8 cellular contexts compared by ENCODE assay signal in genomic region chr3:141368925-141369794, GRCh38. TPM values are rescaled to one million over a fixed set of nuclear protein-coding genes. Genes with fewer than 3 reads are reported as not detected.
DNase-seq lines count a peak whose midpoint lies in the region; ATAC-seq and TF ChIP-seq lines count a peak whose summit lies in the region.

No MANE protein-coding gene starts in this region.

- H3K79me2 ChIP-seq in OCI-LY7 (ENCODE audit: insufficient read depth, low read depth, low read length) (no peaks in the 10 kb centered on the region), osteoblast (ENCODE audit: insufficient read depth, low read length) (peaks cover 36% of the 10 kb centered on the region)

- BruUV-seq in OCI-LY7 (replicated peaks; lab: Mats Ljungman, UMichigan), result no TSS peak

- POLR2A ChIA-PET in BJ (lab: Charles Lee), result no interaction called here
- POLR2A ChIA-PET in OCI-LY7 (lab: Charles Lee), result interaction anchor here (0.7 to 4.2 kb wide), 6 partner anchors 8 to 267 kb away, joined by 3 to 25 read pairs (median 4); no protein-coding TSS in a partner anchor

- H3K27me3 ChIP-seq in BJ (ENCODE audit: control insufficient read depth, insufficient read depth, low read length), result no peaks in the 10 kb centered on the region
- no peaks in the 10 kb centered on the region for H3K27me3 ChIP-seq in ectodermal cell (ENCODE audit: control insufficient read depth, insufficient read depth, low read length, poor library complexity, severe bottlenecking)
- H3K27me3 ChIP-seq in osteoblast (ENCODE audit: insufficient read depth, low read length), result no peaks in the 10 kb centered on the region

- CTCF ChIA-PET in BJ (lab: Yijun Ruan, JAX) (interaction anchor here (0.6 to 1.8 kb wide), 11 partner anchors 13 to 211 kb away, joined by 3 to 8 read pairs (median 3); no protein-coding TSS in a partner anchor), OCI-LY7 (lab: Charles Lee; ENCODE audit: unreplicated experiment) (interaction anchor here (0.7 to 1.4 kb wide), 3 partner anchors 55 to 83 kb away, joined by 3 to 5 read pairs (median 3); no protein-coding TSS in a partner anchor)

- H2AFZ ChIP-seq in OCI-LY7 (ENCODE audit: low read length) (peak overlapping the region; percentile 82), osteoblast (ENCODE audit: low read length) (no peak overlapping the region)

- H3K9me2 ChIP-seq in OCI-LY7 (ENCODE audit: insufficient read depth, low read length), result no peaks in the 10 kb centered on the region

- H3K4me2 ChIP-seq in OCI-LY7 (ENCODE audit: low read length) (no peak overlapping the region), osteoblast (ENCODE audit: insufficient read depth, low read length) (peak overlapping the region; percentile 77)

- H4K20me1 ChIP-seq in OCI-LY7 (ENCODE audit: insufficient read depth, low read length), result no peaks in the 10 kb centered on the region
- no peaks in the 10 kb centered on the region for H4K20me1 ChIP-seq in osteoblast (ENCODE audit: insufficient read depth, low read length)

- no peaks in the 10 kb centered on the region for H3K36me3 ChIP-seq in BJ (ENCODE audit: control insufficient read depth, insufficient read depth, low read length)
- no peaks in the 10 kb centered on the region for H3K36me3 ChIP-seq in OCI-LY7 (ENCODE audit: insufficient read depth, low read length)
- H3K36me3 ChIP-seq in ectodermal cell (ENCODE audit: control insufficient read depth, insufficient read depth, low read length), result no peaks in the 10 kb centered on the region
- H3K36me3 ChIP-seq in osteoblast (ENCODE audit: insufficient read depth, low read length), result peaks cover 20% of the 10 kb centered on the region

- H3K4me1 ChIP-seq in OCI-LY7 (ENCODE audit: insufficient read depth, low read length, poor library complexity, severe bottlenecking), result peaks cover 5% of the 10 kb centered on the region
- H3K4me1 ChIP-seq in ectodermal cell (ENCODE audit: control insufficient read depth, insufficient read depth, low read length), result peaks cover 14% of the 10 kb centered on the region
- H3K4me1 ChIP-seq in osteoblast (ENCODE audit: insufficient read depth, low read length), result peaks cover 68% of the 10 kb centered on the region

- TF ChIP-seq CTCF in BJ (IDR thresholded peaks at IDR 0.05; ENCODE audit: insufficient read depth, low read depth, low read length) (no peak), OCI-LY7 (conservative IDR thresholded peaks at IDR 0.05; ENCODE audit: low read length) (no peak), osteoblast (IDR thresholded peaks at IDR 0.05; ENCODE audit: extremely low read depth, low read depth, low read length) (no peak)

- 84 to 88% methylated on average over 15 of the region's 15 CpGs for WGBS in ectodermal cell, 2 experiments

- no peak for ATAC-seq in activated CD4-positive, CD25-positive, alpha-beta regulatory T cell treated with anti-CD3 and anti-CD28 coated beads, Interleukin-2, amount 50 U/mL, for 24 hours
- ATAC-seq in HG02970 (IDR thresholded peaks at IDR 0.05; ENCODE audit: low FRiP score, unreplicated experiment), result no peak

- H3K9me3 ChIP-seq in OCI-LY7 (ENCODE audit: low read length), result no peaks in the 10 kb centered on the region
- H3K9me3 ChIP-seq in ectodermal cell (ENCODE audit: control insufficient read depth, low read length), result no peaks in the 10 kb centered on the region
- H3K9me3 ChIP-seq in osteoblast (ENCODE audit: low read depth, low read length), result no peaks in the 10 kb centered on the region

- DNase-seq in BJ (ENCODE audit: low read depth) (no peak), OCI-LY7 (ENCODE audit: low spot score) (no peak), osteoblast (ENCODE audit: insufficient read length, low spot score, missing footprints) (peak; percentile 90), SKM-1 treated with dmso at 0.1 percent for 144 hours (lab: John Stamatoyannopoulos, UW; ENCODE audit: unreplicated experiment) (no peak), nucleus accumbens (lab: John Stamatoyannopoulos, UW) (no peak)

- intact Hi-C loops in OCI-LY7 (cut with micrococcal nuclease; ENCODE audit: unreplicated experiment), result loop anchor here (10.0 kb wide), 1 partner anchor 196 kb away; no protein-coding TSS in a partner anchor

- H3K27ac ChIP-seq in OCI-LY7 (ENCODE audit: low read depth, low read length, poor library complexity, severe bottlenecking), result no peak overlapping the region
- H3K27ac ChIP-seq in ectodermal cell (ENCODE audit: insufficient read depth, low read depth, low read length, poor library complexity, severe bottlenecking), result peak overlapping the region; percentile 97
- H3K27ac ChIP-seq in osteoblast (ENCODE audit: low read depth, low read length), result peak overlapping the region; percentile 99

- H3K4me3 ChIP-seq in BJ (ENCODE audit: low read depth, low read length), result peak overlapping the region; percentile 25
- no peak overlapping the region for H3K4me3 ChIP-seq in OCI-LY7 (ENCODE audit: low read depth, low read length, poor library complexity, severe bottlenecking)
- H3K4me3 ChIP-seq in ectodermal cell (ENCODE audit: insufficient read depth, low read depth, low read length), result no peak overlapping the region
- H3K4me3 ChIP-seq in osteoblast (ENCODE audit: insufficient read depth, low read length), result peak overlapping the region; percentile 62

RNA-seq across cellular contexts. Expression of gene ZBTB38, which starts 0.9 kb away (rescaled TPM):
- polyA plus RNA-seq in BJ (2011; rRNA removed), result 62.0 and 77.4 TPM in 2 replicates
- polyA minus RNA-seq in BJ (2011; rRNA and poly(A)+ RNA removed), result 92.7 and 105 TPM in 2 replicates
- total RNA-seq in OCI-LY7 (2014; rRNA removed; shearing (Covaris generic)), result 7.6 and 8.4 TPM in 2 replicates
- 12.4 and 16.6 TPM in 2 replicates for total RNA-seq in OCI-LY7 (2022)
- 19.1 TPM for polyA plus RNA-seq in ectodermal cell (2013, experiment 1 of 4)
- 17.8 TPM for polyA plus RNA-seq in ectodermal cell (2013, experiment 2 of 4)
- polyA plus RNA-seq in ectodermal cell (2013, experiment 3 of 4), result 14.9 TPM
- 19.6 TPM for polyA plus RNA-seq in ectodermal cell (2013, experiment 4 of 4)
- total RNA-seq in osteoblast, result 181 and 196 TPM in 2 replicates

Comparison
In these comparisons a context has a peak if more than half of its experiments do, and no peak if none do; other contexts are left out.
1. H3K4me3 ChIP-seq: peak in BJ (single experiment) and osteoblast (single experiment); none in OCI-LY7 (single experiment) and ectodermal cell (single experiment).
2. RNA of gene ZBTB38, which starts 0.9 kb away (total RNA-seq): 181 to 196 TPM in osteoblast; 7.6 to 16.6 TPM in OCI-LY7; every median in the first group is over 10 times any median in the second.